ENCODE assay signal across 23 cellular contexts in genomic region chr2:106111882-106112571, GRCh38.
DNase-seq lines count a peak whose midpoint lies in the region; ATAC-seq, FAIRE-seq and TF ChIP-seq lines count a peak whose summit lies in the region.
"Had no signal": no experiment of that assay in that cellular context is flagged by ENCODE, and none has a peak within 500 bp of the region (broad histone marks: within the 10 kb centered on the region; RNA-seq: fewer than 3 reads in every experiment).

No MANE protein-coding gene starts in this region.

- H3K4me1 ChIP-seq in HepG2 (ENCODE audit: insufficient read depth, low read length) (peaks cover 33% of the 10 kb centered on the region), upper lobe of left lung (peaks cover 0 to 17% (median 2%) of the 10 kb centered on the region in 4 donors)
- H3K4me1 ChIP-seq: BE2C, HAP-1 had no signal

- H3K79me2 ChIP-seq in HepG2 (ENCODE audit: insufficient read depth, low read length) = no peaks in the 10 kb centered on the region

- TF ChIP-seq CTCF in VCaP (conservative IDR thresholded peaks at IDR 0.05) (no peak), HepG2 (CRISPR knock-in tag; IDR thresholded peaks at IDR 0.05) (no peak), upper lobe of left lung (IDR thresholded peaks at IDR 0.05) (no peak)

- intact Hi-C loops in HepG2 (cut with micrococcal nuclease; ENCODE audit: unreplicated experiment) = no loop called here
- intact Hi-C loops in activated T-helper 2 cell treated with anti-CD3 and anti-CD28 coated beads, Interferon-gamma antibody, Interleukin-2, Interleukin-4, amounts not matched to agents 10 μg/mL and 5 μg/mL and 100 μg/mL, durations not matched to agents 14 hours and 24 hours and 36 hours (cut with micrococcal nuclease) = no loop called here

- H3K36me3 ChIP-seq in HepG2 (replicated peaks in 1 of 2; ENCODE audit: control insufficient read depth in 1 of 2, insufficient read depth in 2 of 2, low read length in 2 of 2) (peaks cover 25 to 67% of the 10 kb centered on the region in 2 experiments), upper lobe of left lung (peaks cover 8 to 34% (median 32%) of the 10 kb centered on the region in 4 donors)
- H3K36me3 ChIP-seq: BE2C had no signal

- no peak overlapping the region for H3K4me3 Mint-ChIP-seq in activated CD8-positive, alpha-beta memory T cell treated with anti-CD3 and anti-CD28 coated beads, Interleukin-2, amount 10 ng/mL, durations not matched to agents 7 days and 5 days
- no peak overlapping the region for H3K4me3 Mint-ChIP-seq in activated T-helper 2 cell treated with anti-CD3 and anti-CD28 coated beads, Interferon-gamma antibody, Interleukin-2, Interleukin-4, amounts not matched to agents 10 μg/mL and 5 μg/mL and 100 μg/mL, durations not matched to agents 14 hours and 24 hours and 36 hours (ENCODE audit: low read depth)
- H3K4me3 Mint-ChIP-seq: CD4-positive, CD25-positive, alpha-beta regulatory T cell; CD8-positive, alpha-beta memory T cell had no signal

- in situ Hi-C loops in HepG2 (cut with HindIII; ENCODE audit: extremely low pct_ligation_motif_present, low pct_unique_long_range_greater_than_20kb) = no loop called here

- no peak overlapping the region for H3K4me3 ChIP-seq in HepG2 (replicated peaks in 1 of 3; ENCODE audit: insufficient read depth in 1 of 3, low read depth in 2 of 3, low read length in 3 of 3)
- H3K4me3 ChIP-seq in upper lobe of left lung = no peak overlapping the region
- H3K4me3 ChIP-seq: GM12878, GM23248, HAP-1 had no signal

- no peak for TF ChIP-seq EP300 in HepG2 (IDR thresholded peaks at IDR 0.05; ENCODE audit: low read depth in 2 of 2, low read length in 2 of 2)
- TF ChIP-seq EP300 in HepG2 (CRISPR knock-in tag; IDR thresholded peaks at IDR 0.05; ENCODE audit: borderline replicate concordance) = no peak
- no peak for TF ChIP-seq EP300 in upper lobe of left lung (IDR thresholded peaks at IDR 0.05)

- no peak for ATAC-seq in activated CD8-positive, alpha-beta memory T cell treated with anti-CD3 and anti-CD28 coated beads, Interleukin-2, amount 10 ng/mL, durations not matched to agents 7 days and 5 days
- ATAC-seq in HepG2 = no peak
- ATAC-seq in upper lobe of left lung (ENCODE audit: low FRiP score in 2 of 2) = no peak
- ATAC-seq: GM12878 had no signal

- BruUV-seq in HepG2 (replicated peaks; lab: Mats Ljungman, UMichigan) = no TSS peak

- no peaks in the 10 kb centered on the region for H4K20me1 ChIP-seq in HepG2 (ENCODE audit: insufficient read depth, low read length)

- no peak overlapping the region for H2AFZ ChIP-seq in HepG2 (ENCODE audit: low read length)
- H2AFZ ChIP-seq: GM23248 had no signal

- no peak overlapping the region for H3K27ac Mint-ChIP-seq in activated CD8-positive, alpha-beta memory T cell treated with anti-CD3 and anti-CD28 coated beads, Interleukin-2, amount 10 ng/mL, durations not matched to agents 7 days and 5 days
- H3K27ac Mint-ChIP-seq in activated T-helper 2 cell treated with anti-CD3 and anti-CD28 coated beads, Interferon-gamma antibody, Interleukin-2, Interleukin-4, amounts not matched to agents 10 μg/mL and 5 μg/mL and 100 μg/mL, durations not matched to agents 14 hours and 24 hours and 36 hours = no peak overlapping the region

- peaks cover 20% of the 10 kb centered on the region for H3K4me1 Mint-ChIP-seq in activated CD8-positive, alpha-beta memory T cell treated with anti-CD3 and anti-CD28 coated beads, Interleukin-2, amount 10 ng/mL, durations not matched to agents 7 days and 5 days
- peaks cover 16% of the 10 kb centered on the region for H3K4me1 Mint-ChIP-seq in activated T-helper 2 cell treated with anti-CD3 and anti-CD28 coated beads, Interferon-gamma antibody, Interleukin-2, Interleukin-4, amounts not matched to agents 10 μg/mL and 5 μg/mL and 100 μg/mL, durations not matched to agents 14 hours and 24 hours and 36 hours (ENCODE audit: low read depth)

- no peak for FAIRE-seq in HepG2 (lab: Jason Lieb, UNC)
- FAIRE-seq: A204.1, GM12878 had no signal

- no peaks in the 10 kb centered on the region for H3K27me3 ChIP-seq in HepG2 (ENCODE audit: control insufficient read depth in 1 of 2, insufficient read depth in 2 of 2, low read length in 2 of 2)
- no peaks in the 10 kb centered on the region for H3K27me3 ChIP-seq in upper lobe of left lung
- H3K27me3 ChIP-seq: BE2C had no signal

- CTCF ChIA-PET in activated CD8-positive, alpha-beta memory T cell treated with anti-CD3 and anti-CD28 coated beads, Interleukin-2, amount 10 ng/mL, durations not matched to agents 7 days and 5 days (lab: Charles Lee) = interaction anchor here (1.3 kb wide), 1 partner anchor 48 kb away, joined by 3 read pairs; no protein-coding TSS in a partner anchor
- CTCF ChIA-PET in HepG2 (lab: Yijun Ruan, JAX; ENCODE audit: low intra/inter-chr PET ratio, low total read pairs) = no interaction called here

- H3K27ac ChIP-seq in VCaP = peak overlapping the region; percentile 81
- no peak overlapping the region for H3K27ac ChIP-seq in HepG2 (ENCODE audit: extremely low read length, insufficient read depth, low read length)
- H3K27ac ChIP-seq in upper lobe of left lung = peak overlapping the region in 3 of 4 donors; percentile 4 to 58 (median 18)
- H3K27ac ChIP-seq: GM23248, HL-60 had no signal

- POLR2A ChIA-PET in HepG2 (lab: Yijun Ruan, JAX) = no interaction called here

- H3K36me3 Mint-ChIP-seq in activated CD8-positive, alpha-beta memory T cell treated with anti-CD3 and anti-CD28 coated beads, Interleukin-2, amount 10 ng/mL, durations not matched to agents 7 days and 5 days = peaks cover 29% of the 10 kb centered on the region
- peaks cover 25% of the 10 kb centered on the region for H3K36me3 Mint-ChIP-seq in activated T-helper 2 cell treated with anti-CD3 and anti-CD28 coated beads, Interferon-gamma antibody, Interleukin-2, Interleukin-4, amounts not matched to agents 10 μg/mL and 5 μg/mL and 100 μg/mL, durations not matched to agents 14 hours and 24 hours and 36 hours (ENCODE audit: low read depth)

- DNase-seq in activated CD8-positive, alpha-beta memory T cell treated with anti-CD3 and anti-CD28 coated beads, Interleukin-2, amount 10 ng/mL, durations not matched to agents 7 days and 5 days = peak; percentile 37
- no peak for DNase-seq in activated CD8-positive, alpha-beta memory T cell treated with anti-CD3 and anti-CD28 coated beads, Interleukin-2, amount 50 U/mL, for 48 hours
- no peak for DNase-seq in HepG2 (ENCODE audit: low spot score)
- DNase-seq in upper lobe of left lung = no peak
- no peak for DNase-seq in GM19238 (ENCODE audit: insufficient read length, low spot score)
- DNase-seq in activated T-helper 2 cell treated with anti-CD3 and anti-CD28 coated beads, Interferon-gamma antibody, Interleukin-2, Interleukin-4, amounts not matched to agents 10 μg/mL and 5 μg/mL and 100 μg/mL, durations not matched to agents 14 hours and 24 hours and 36 hours (ENCODE audit: low spot score) = no peak
- DNase-seq: ACHN; BE2C; C1 segment of cervical spinal cord; CD4-positive, CD25-positive, alpha-beta regulatory T cell; CD8-positive, alpha-beta memory T cell; COR-L47; DMS 273 treated with DMSO at 0.1 percent for 48 hours; DMS53; DND-41; EL; GM23248; IMR-90 had no signal

- H3K4me2 ChIP-seq in HepG2 (ENCODE audit: low read depth, low read length) = no peak overlapping the region

- no peak for TF ChIP-seq RAD21 in HepG2 (CRISPR knock-in tag; IDR thresholded peaks at IDR 0.05)

- WGBS in HepG2 (ENCODE audit: low lambda C conversion rate) = 98% methylated on average over 10 of the region's 14 CpGs
- 90 to 95% methylated on average over 4 to 14 of the region's 14 CpGs for WGBS in upper lobe of left lung, 2 donors

- TF ChIP-seq POLR2A in HepG2 (IDR thresholded peaks at IDR 0.05; ENCODE audit: insufficient read depth in 1 of 2, low read depth in 2 of 2, low read length in 2 of 2) (no peak), upper lobe of left lung (IDR thresholded peaks at IDR 0.05) (no peak)

- H3K9me3 Mint-ChIP-seq in activated CD8-positive, alpha-beta memory T cell treated with anti-CD3 and anti-CD28 coated beads, Interleukin-2, amount 10 ng/mL, durations not matched to agents 7 days and 5 days (ENCODE audit: low read depth) = no peaks in the 10 kb centered on the region
- no peaks in the 10 kb centered on the region for H3K9me3 Mint-ChIP-seq in activated T-helper 2 cell treated with anti-CD3 and anti-CD28 coated beads, Interferon-gamma antibody, Interleukin-2, Interleukin-4, amounts not matched to agents 10 μg/mL and 5 μg/mL and 100 μg/mL, durations not matched to agents 14 hours and 24 hours and 36 hours
- H3K9me3 Mint-ChIP-seq: CD4-positive, CD25-positive, alpha-beta regulatory T cell; CD8-positive, alpha-beta memory T cell had no signal

- H3K27me3 Mint-ChIP-seq in activated CD8-positive, alpha-beta memory T cell treated with anti-CD3 and anti-CD28 coated beads, Interleukin-2, amount 10 ng/mL, durations not matched to agents 7 days and 5 days = no peaks in the 10 kb centered on the region
- no peaks in the 10 kb centered on the region for H3K27me3 Mint-ChIP-seq in activated T-helper 2 cell treated with anti-CD3 and anti-CD28 coated beads, Interferon-gamma antibody, Interleukin-2, Interleukin-4, amounts not matched to agents 10 μg/mL and 5 μg/mL and 100 μg/mL, durations not matched to agents 14 hours and 24 hours and 36 hours (ENCODE audit: low read depth)
- H3K27me3 Mint-ChIP-seq: CD4-positive, CD25-positive, alpha-beta regulatory T cell had no signal

- H3K9ac ChIP-seq in HepG2 (ENCODE audit: insufficient read depth, low read depth, low read length) = no peak overlapping the region
- H3K9ac ChIP-seq: GM23248 had no signal

- H3K9me3 ChIP-seq in HepG2 (ENCODE audit: low read length) (no peaks in the 10 kb centered on the region), upper lobe of left lung (no peaks in the 10 kb centered on the region)
- H3K9me3 ChIP-seq: BE2C, HAP-1 had no signal

TF ChIP-seq in HepG2, 621 proteins besides CTCF, POLR2A, EP300 and RAD21 (continues in another document):
- TF ChIP-seq MAF1 (CRISPR knock-in tag; IDR thresholded peaks at IDR 0.05; ENCODE audit: borderline replicate concordance) = no peak
- 0 out of 2 replicates have a peak, but pooled peaks have one; percentile 30 for TF ChIP-seq ZNF225 (CRISPR knock-in tag; IDR thresholded peaks at IDR 0.05)
- no peak for TF ChIP-seq ZNF660 (CRISPR knock-in tag; IDR thresholded peaks at IDR 0.05; ENCODE audit: borderline replicate concordance, low read depth)
- TF ChIP-seq NONO (IDR thresholded peaks at IDR 0.05) = no peak
- TF ChIP-seq NONO (CRISPR knock-in tag; conservative IDR thresholded peaks at IDR 0.05) = no peak
- TF ChIP-seq RFXANK (CRISPR knock-in tag; IDR thresholded peaks at IDR 0.05) = no peak
- no peak for TF ChIP-seq POLR2AphosphoS2 (IDR thresholded peaks at IDR 0.05; ENCODE audit: low read depth, low read length)
- TF ChIP-seq MIXL1 (CRISPR knock-in tag; IDR thresholded peaks at IDR 0.05) = no peak
